In the genomic region with DNA sequence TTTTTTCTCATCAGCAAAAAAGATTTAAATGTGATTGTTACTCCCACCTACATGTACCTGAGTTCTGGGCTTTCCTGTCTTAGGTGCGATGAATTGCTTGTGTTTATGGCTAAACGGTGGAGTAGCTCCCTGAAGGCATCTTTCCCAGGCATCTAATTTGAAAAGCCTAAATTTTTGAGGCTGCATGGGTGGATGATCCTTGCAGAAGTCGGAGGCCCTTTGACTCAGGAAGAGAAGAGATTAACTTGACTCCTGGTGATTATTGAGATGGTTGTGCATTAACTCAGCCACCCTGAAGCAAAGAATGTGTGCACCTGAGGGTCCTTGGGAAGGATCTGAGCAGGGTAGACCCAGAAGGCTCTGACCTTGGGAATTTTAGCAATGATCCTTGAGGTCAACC, we compare ENCODE assay signal across 2 cellular contexts.
TF ChIP-seq lines count a peak whose summit lies in the region.

No MANE protein-coding gene starts in this region.

TF ChIP-seq in HCT116, 20 proteins besides CTCF, POLR2A, EP300 and RAD21:
- no peak for TF ChIP-seq CEBPB (IDR thresholded peaks at IDR 0.05; ENCODE audit: low read depth)
- TF ChIP-seq EZH2phosphoT487 (IDR thresholded peaks at IDR 0.05; ENCODE audit: borderline replicate concordance) = no peak
- no peak for TF ChIP-seq CBX3 (IDR thresholded peaks at IDR 0.05; ENCODE audit: low read depth)
- no peak for TF ChIP-seq POLR2AphosphoS5 (IDR thresholded peaks at IDR 0.05; ENCODE audit: low read depth, low read length)
- TF ChIP-seq ZNF274 (IDR thresholded peaks at IDR 0.05; ENCODE audit: low read depth, low read length) = no peak
- TF ChIP-seq, protein P1, sequence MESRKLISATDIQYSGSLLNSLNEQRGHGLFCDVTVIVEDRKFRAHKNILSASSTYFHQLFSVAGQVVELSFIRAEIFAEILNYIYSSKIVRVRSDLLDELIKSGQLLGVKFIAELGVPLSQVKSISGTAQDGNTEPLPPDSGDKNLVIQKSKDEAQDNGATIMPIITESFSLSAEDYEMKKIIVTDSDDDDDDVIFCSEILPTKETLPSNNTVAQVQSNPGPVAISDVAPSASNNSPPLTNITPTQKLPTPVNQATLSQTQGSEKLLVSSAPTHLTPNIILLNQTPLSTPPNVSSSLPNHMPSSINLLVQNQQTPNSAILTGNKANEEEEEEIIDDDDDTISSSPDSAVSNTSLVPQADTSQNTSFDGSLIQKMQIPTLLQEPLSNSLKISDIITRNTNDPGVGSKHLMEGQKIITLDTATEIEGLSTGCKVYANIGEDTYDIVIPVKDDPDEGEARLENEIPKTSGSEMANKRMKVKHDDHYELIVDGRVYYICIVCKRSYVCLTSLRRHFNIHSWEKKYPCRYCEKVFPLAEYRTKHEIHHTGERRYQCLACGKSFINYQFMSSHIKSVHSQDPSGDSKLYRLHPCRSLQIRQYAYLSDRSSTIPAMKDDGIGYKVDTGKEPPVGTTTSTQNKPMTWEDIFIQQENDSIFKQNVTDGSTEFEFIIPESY (IDR thresholded peaks at IDR 0.05; ENCODE audit: extremely low read depth, insufficient replicate concordance, low read length) = no peak
- TF ChIP-seq SRF (IDR thresholded peaks at IDR 0.05; ENCODE audit: low read depth) = no peak
- TF ChIP-seq FOSL1 (IDR thresholded peaks at IDR 0.05; ENCODE audit: low read depth) = no peak
- no peak for TF ChIP-seq EZH2 (IDR thresholded peaks at IDR 0.05)
TF ChIP-seq in HCT116: peak in this region for 0.

TF ChIP-seq in WTC11, 78 proteins besides CTCF, POLR2A, EP300 and RAD21:
- TF ChIP-seq GTF2I (CRISPR knock-in tag; conservative IDR thresholded peaks at IDR 0.05) = no peak
- no peak for TF ChIP-seq GRHL2 (CRISPR knock-in tag; IDR thresholded peaks at IDR 0.05; ENCODE audit: insufficient replicate concordance, severe bottlenecking)
- TF ChIP-seq ZNF416 (CRISPR knock-in tag; IDR thresholded peaks at IDR 0.05) = no peak
- TF ChIP-seq NFE2L1 (CRISPR knock-in tag; IDR thresholded peaks at IDR 0.05) = no peak
- TF ChIP-seq, protein P2, sequence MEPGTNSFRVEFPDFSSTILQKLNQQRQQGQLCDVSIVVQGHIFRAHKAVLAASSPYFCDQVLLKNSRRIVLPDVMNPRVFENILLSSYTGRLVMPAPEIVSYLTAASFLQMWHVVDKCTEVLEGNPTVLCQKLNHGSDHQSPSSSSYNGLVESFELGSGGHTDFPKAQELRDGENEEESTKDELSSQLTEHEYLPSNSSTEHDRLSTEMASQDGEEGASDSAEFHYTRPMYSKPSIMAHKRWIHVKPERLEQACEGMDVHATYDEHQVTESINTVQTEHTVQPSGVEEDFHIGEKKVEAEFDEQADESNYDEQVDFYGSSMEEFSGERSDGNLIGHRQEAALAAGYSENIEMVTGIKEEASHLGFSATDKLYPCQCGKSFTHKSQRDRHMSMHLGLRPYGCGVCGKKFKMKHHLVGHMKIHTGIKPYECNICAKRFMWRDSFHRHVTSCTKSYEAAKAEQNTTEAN (CRISPR knock-in tag; IDR thresholded peaks at IDR 0.05) = no peak
- no peak for TF ChIP-seq ZNF396 (CRISPR knock-in tag; IDR thresholded peaks at IDR 0.05; ENCODE audit: borderline replicate concordance)
- no peak for TF ChIP-seq KAT7 (CRISPR knock-in tag; IDR thresholded peaks at IDR 0.05; ENCODE audit: borderline replicate concordance)
